12 cellular contexts compared by ENCODE assay signal in genomic region chr1:156060937-156061636, GRCh38. TPM values are rescaled to one million over a fixed set of nuclear protein-coding genes. Genes with fewer than 3 reads are reported as not detected.
DNase-seq lines count a peak whose midpoint lies in the region; ATAC-seq and TF ChIP-seq lines count a peak whose summit lies in the region.
"Had no signal": no experiment of that assay in that cellular context is flagged by ENCODE, and none has a peak within 500 bp of the region (broad histone marks: within the 10 kb centered on the region; RNA-seq: fewer than 3 reads in every experiment).

Gene RAB25, plus strand, starts transcription at chr1:156061160. Its CDS starts 241 bp downstream, at chr1:156061401.

- no peak for TF ChIP-seq CTCF in RWPE2 (IDR thresholded peaks at IDR 0.05; ENCODE audit: poor library complexity, severe bottlenecking)
- no peak for TF ChIP-seq CTCF in suprapubic skin (IDR thresholded peaks at IDR 0.05)

- H3K9me3 ChIP-seq in RWPE2 (ENCODE audit: severe bottlenecking) = no peaks in the 10 kb centered on the region
- H3K9me3 ChIP-seq in suprapubic skin = no peaks in the 10 kb centered on the region
- H3K9me3 ChIP-seq: right lobe of liver had no signal

- H3K27me3 ChIP-seq in RWPE2 (ENCODE audit: insufficient read depth, poor library complexity, severe bottlenecking) (no peaks in the 10 kb centered on the region), suprapubic skin (no peaks in the 10 kb centered on the region)
- H3K27me3 ChIP-seq: right lobe of liver had no signal

- H3K4me3 ChIP-seq in RWPE2 (ENCODE audit: severe bottlenecking) = peak within 1 kb of the TSS; percentile 47
- H3K4me3 ChIP-seq in suprapubic skin = peak within 1 kb of the TSS; percentile 42
- H3K4me3 ChIP-seq: right lobe of liver had no signal

- DNase-seq in NCI-H146 (lab: John Stamatoyannopoulos, UW) (peak; percentile 12), NCI-H146 treated with DMSO at 0.1 percent for 48 hours (lab: John Stamatoyannopoulos, UW; ENCODE audit: unreplicated experiment) (no peak), RWPE2 (ENCODE audit: low spot score) (peak; percentile 86), iPS-NIHi11 (ENCODE audit: low spot score) (peak; percentile 93), suprapubic skin (ENCODE audit: low spot score in 2 of 2) (peak in 1 of 2 donors; percentile 74), cerebellar cortex (ENCODE audit: low spot score) (no peak), HEK293T (ENCODE audit: extremely low spot score) (no peak)
- DNase-seq: activated CD4-positive, alpha-beta memory T cell treated with anti-CD3 and anti-CD28 coated beads, Interleukin-2, amount 10 ng/mL, durations not matched to agents 7 days and 5 days; head of caudate nucleus; right lobe of liver had no signal

- WGBS in suprapubic skin = 29% methylated on average over 11 of the region's 11 CpGs

- H3K36me3 ChIP-seq in RWPE2 (ENCODE audit: low read depth) = peaks cover 17% of the 10 kb centered on the region
- H3K36me3 ChIP-seq in suprapubic skin = peaks cover 3% of the 10 kb centered on the region
- H3K36me3 ChIP-seq: right lobe of liver had no signal

- POLR2A ChIA-PET in HEK293T (lab: Yijun Ruan, JAX) = interaction anchor here (0.8 to 1.0 kb wide), 2 partner anchors 11 to 204 kb away, joined by 3 read pairs; no protein-coding TSS in a partner anchor

- H3K4me1 ChIP-seq in RWPE2 (ENCODE audit: insufficient read depth, poor library complexity, severe bottlenecking) (peaks cover 2% of the 10 kb centered on the region), suprapubic skin (peaks cover 43% of the 10 kb centered on the region)
- H3K4me1 ChIP-seq: right lobe of liver had no signal

- no peak for TF ChIP-seq EP300 in suprapubic skin (IDR thresholded peaks at IDR 0.05)

- peak in 1 of 2 donors; percentile 10 for TF ChIP-seq POLR2A in suprapubic skin (IDR thresholded peaks at IDR 0.05)

- peak within 1 kb of the TSS; percentile 62 for H3K27ac ChIP-seq in RWPE2 (ENCODE audit: poor library complexity, severe bottlenecking)
- H3K27ac ChIP-seq in suprapubic skin = peak within 1 kb of the TSS; percentile 78
- H3K27ac ChIP-seq: right lobe of liver had no signal

- CTCF ChIA-PET in HEK293T (lab: Yijun Ruan, JAX) = interaction anchor here (0.7 to 1.3 kb wide), 2 partner anchors 8 to 35 kb away, joined by 3 read pairs; partner anchors contain the start of gene UBQLN4

- ATAC-seq in RWPE2 (ENCODE audit: low read depth) = peak; percentile 93
- ATAC-seq in GM18867 (IDR thresholded peaks at IDR 0.05; ENCODE audit: unreplicated experiment) = no peak

TF ChIP-seq in HEK293T, 16 proteins besides CTCF, POLR2A, EP300 and RAD21:
- TF ChIP-seq ZNF384 (IDR thresholded peaks at IDR 0.05) (no peak), L3MBTL2 (conservative IDR thresholded peaks at IDR 0.05) (no peak), FOXA1 (IDR thresholded peaks at IDR 0.05) (no peak), SUZ12 (IDR thresholded peaks at IDR 0.05) (no peak), SP1 (IDR thresholded peaks at IDR 0.05) (no peak), ELF4 (IDR thresholded peaks at IDR 0.05) (no peak), FOXK2 (IDR thresholded peaks at IDR 0.05) (no peak), CTBP1 (IDR thresholded peaks at IDR 0.05; ENCODE audit: borderline replicate concordance) (no peak), HDGF (IDR thresholded peaks at IDR 0.05; ENCODE audit: borderline replicate concordance) (no peak), TARDBP (IDR thresholded peaks at IDR 0.05) (no peak), NFRKB (IDR thresholded peaks at IDR 0.05) (no peak), BHLHE40 (IDR thresholded peaks at IDR 0.05; ENCODE audit: borderline replicate concordance) (no peak), FOXM1 (IDR thresholded peaks at IDR 0.05; ENCODE audit: borderline replicate concordance) (no peak), PKNOX1 (IDR thresholded peaks at IDR 0.05) (no peak), ARNT (IDR thresholded peaks at IDR 0.05) (no peak), LEF1 (IDR thresholded peaks at IDR 0.05; ENCODE audit: borderline replicate concordance) (no peak)

RNA-seq across cellular contexts. Expression of gene RAB25, which starts in this region (rescaled TPM):
- 100 to 1,000 TPM; 150 to 284 (median 205) TPM for total RNA-seq in suprapubic skin
- total RNA-seq: OCI-LY7 had no signal

Comparison
In these comparisons a context has a peak if more than half of its experiments do, and no peak if none do; other contexts are left out.
1. DNase-seq: peak in NCI-H146 (single experiment), RWPE2 (single experiment) and iPS-NIHi11 (single experiment); none in NCI-H146 treated with DMSO at 0.1 percent for 48 hours (single experiment), cerebellar cortex (single experiment) and HEK293T (single experiment).